18 cellular contexts compared by ENCODE assay signal in the genomic region with DNA sequence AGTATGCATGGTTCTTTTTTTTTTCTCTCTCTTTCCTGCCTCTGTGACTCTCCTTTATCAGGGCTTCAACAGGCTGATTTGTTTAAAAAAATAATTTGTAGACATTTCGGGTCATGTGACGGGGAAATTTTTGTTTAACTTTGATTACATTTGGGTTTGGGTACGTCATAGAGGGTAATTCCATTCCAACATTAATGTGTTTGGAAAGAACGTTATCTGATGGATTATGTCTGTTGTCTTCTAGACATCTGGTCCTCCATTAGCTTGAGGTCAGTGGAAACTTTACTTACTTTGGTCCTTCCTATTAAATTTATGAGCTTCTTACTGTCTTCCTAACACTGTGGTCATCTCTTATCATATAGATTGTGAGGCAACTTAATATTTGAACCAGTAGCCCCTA.
DNase-seq lines count a peak whose midpoint lies in the region; ATAC-seq and TF ChIP-seq lines count a peak whose summit lies in the region.
"Had no signal": no experiment of that assay in that cellular context is flagged by ENCODE, and none has a peak within 500 bp of the region (broad histone marks: within the 10 kb centered on the region; RNA-seq: fewer than 3 reads in every experiment).

No MANE protein-coding gene starts in this region.

- H2BK12ac ChIP-seq in mesenchymal stem cell (ENCODE audit: low read length in 2 of 2) = no peak overlapping the region

- H3K4me2 ChIP-seq in mesenchymal stem cell (ENCODE audit: low read length, poor library complexity, severe bottlenecking) = no peak overlapping the region

- H3K27ac ChIP-seq in CD4-positive, alpha-beta memory T cell (ENCODE audit: low read depth, low read length) = no peak overlapping the region
- no peak overlapping the region for H3K27ac ChIP-seq in HEK293 (ENCODE audit: extremely low read depth, low read depth, low read length)
- H3K27ac ChIP-seq in mesenchymal stem cell (ENCODE audit: low read length, poor library complexity, severe bottlenecking) = no peak overlapping the region
- H3K27ac ChIP-seq: SK-N-MC had no signal

- H2AK5ac ChIP-seq in mesenchymal stem cell (ENCODE audit: low read length, severe bottlenecking) = no peak overlapping the region

- H2BK120ac ChIP-seq in mesenchymal stem cell (ENCODE audit: low read depth, low read length) = no peak overlapping the region

- H4K8ac ChIP-seq in mesenchymal stem cell (ENCODE audit: low read length) = no peak overlapping the region

- no peak overlapping the region for H2AFZ ChIP-seq in mesenchymal stem cell (ENCODE audit: low read depth, low read length)

- no peak for DNase-seq in CD4-positive, alpha-beta memory T cell
- peak; percentile 77 for DNase-seq in mesenchymal stem cell
- no peak for DNase-seq in KBM-7
- no peak for DNase-seq in HAP-1 (ENCODE audit: low spot score in 2 of 2)
- DNase-seq in NCI-H1105 treated with DMSO at 0.1 percent for 48 hours (lab: John Stamatoyannopoulos, UW) = no peak
- DNase-seq: C1 segment of cervical spinal cord, DMS79 treated with DMSO at 0.1 percent for 48 hours, Karpas-422, MM.1S, NCI-H1092, NCI-H146, NCI-H2029 treated with DMSO at 0.1 percent for 48 hours, NCI-H2171, NCI-H446, Right ventricle myocardium superior had no signal

- H3K4me3 ChIP-seq in CD4-positive, alpha-beta memory T cell (ENCODE audit: low read length in 2 of 2) = no peak overlapping the region
- H3K4me3 ChIP-seq in HEK293 (ENCODE audit: low read depth, low read length) (no peak overlapping the region), mesenchymal stem cell (ENCODE audit: insufficient read depth in 1 of 2, low read depth in 1 of 2, low read length in 2 of 2) (no peak overlapping the region), HAP-1 (no peak overlapping the region)
- H3K4me3 ChIP-seq: SK-N-MC had no signal

- intact Hi-C loops in CD4-positive, alpha-beta memory T cell (cut with micrococcal nuclease) = loop anchor here (5.0 kb wide), 1 partner anchor 529 kb away; no protein-coding TSS in a partner anchor

- peaks cover 2% of the 10 kb centered on the region for H3K79me1 ChIP-seq in mesenchymal stem cell (replicated peaks; ENCODE audit: low read length, poor library complexity, severe bottlenecking)

- no peaks in the 10 kb centered on the region for H3K9me3 Mint-ChIP-seq in CD4-positive, alpha-beta memory T cell
- no peaks in the 10 kb centered on the region for H3K9me3 Mint-ChIP-seq in activated T-helper 17 cell treated with anti-CD3 and anti-CD28 coated beads, Interleukin-2, amount 50 U/mL, for 72 hours

- no peak overlapping the region for H3K4ac ChIP-seq in mesenchymal stem cell (ENCODE audit: low read depth in 1 of 2, low read length in 2 of 2)

- H3K9ac ChIP-seq in mesenchymal stem cell (ENCODE audit: low read length) = no peak overlapping the region

- WGBS in mesenchymal stem cell = 81% methylated on average over 4 of the region's 4 CpGs

- peak overlapping the region in 4 of 7 donors; percentile 3 to 47 (median 10) for H3K27ac Mint-ChIP-seq in CD4-positive, alpha-beta memory T cell
- peak overlapping the region; percentile 64 for H3K27ac Mint-ChIP-seq in activated T-helper 17 cell treated with anti-CD3 and anti-CD28 coated beads, Interleukin-2, amount 50 U/mL, for 72 hours

- CTCF ChIA-PET in CD4-positive, alpha-beta memory T cell (lab: Charles Lee; ENCODE audit: partially characterized antibody) = interaction anchor here (1.1 kb wide), 1 partner anchor 11 kb away, joined by 6 read pairs; no protein-coding TSS in a partner anchor
- CTCF ChIA-PET in HEK293 (lab: Yijun Ruan, JAX) = no interaction called here

- in situ Hi-C loops in KBM-7 (cut with MboI; ENCODE audit: low pct_unique_long_range_greater_than_20kb, low sequenced_read_pairs) (no loop called here), HAP-1 (cut with MboI; ENCODE audit: low sequenced_read_pairs) (loop anchor here (25.0 kb wide), 1 partner anchor 524 kb away; no protein-coding TSS in a partner anchor)

- no peaks in the 10 kb centered on the region for H3K9me3 ChIP-seq in CD4-positive, alpha-beta memory T cell (ENCODE audit: control insufficient read depth in 1 of 2, low read length in 2 of 2)
- H3K9me3 ChIP-seq in HEK293 (ENCODE audit: control insufficient read depth, insufficient read depth, low read depth, low read length) = no peaks in the 10 kb centered on the region
- H3K9me3 ChIP-seq in mesenchymal stem cell (ENCODE audit: control insufficient read depth, low read length) = no peaks in the 10 kb centered on the region
- H3K9me3 ChIP-seq in HAP-1 = no peaks in the 10 kb centered on the region

- TF ChIP-seq CTCF in HEK293 (tag by site-specific recombination; IDR thresholded peaks at IDR 0.05) = no peak

- H3K36me3 ChIP-seq in CD4-positive, alpha-beta memory T cell (ENCODE audit: insufficient read depth, low read length) = no peaks in the 10 kb centered on the region
- H3K36me3 ChIP-seq in HEK293 (ENCODE audit: control insufficient read depth in 2 of 2, insufficient read depth in 1 of 2, low read length in 2 of 2) (peaks cover 0 to 5% of the 10 kb centered on the region in 2 experiments; a peak in 1 of 3 replicates), mesenchymal stem cell (ENCODE audit: control insufficient read depth in 1 of 2, insufficient read depth in 2 of 2, low read depth in 1 of 2, low read length in 2 of 2) (peaks cover 0 to 26% of the 10 kb centered on the region in 2 experiments), HAP-1 (replicated peaks) (peaks cover 2% of the 10 kb centered on the region; the same call in 1 of the 2 replicates)

- no peak overlapping the region for H3K23ac ChIP-seq in mesenchymal stem cell (ENCODE audit: low read length in 2 of 2)

- H3K4me3 Mint-ChIP-seq in CD4-positive, alpha-beta memory T cell = peak overlapping the region in 1 of 8 donors; percentile 53
- H3K4me3 Mint-ChIP-seq in activated T-helper 17 cell treated with anti-CD3 and anti-CD28 coated beads, Interleukin-2, amount 50 U/mL, for 72 hours = no peak overlapping the region

- POLR2A ChIA-PET in CD4-positive, alpha-beta memory T cell (lab: Charles Lee; ENCODE audit: partially characterized antibody) = interaction anchor here (1.6 kb wide), 1 partner anchor 81 kb away, joined by 5 read pairs; a partner anchor contains a TSS
- POLR2A ChIA-PET in HEK293 (lab: Yijun Ruan, JAX) = interaction anchor here (0.6 kb wide), 1 partner anchor 454 kb away, joined by 3 read pairs; no protein-coding TSS in a partner anchor

- H3K4me1 Mint-ChIP-seq in CD4-positive, alpha-beta memory T cell = peaks cover 45 to 74% (median 59%) of the 10 kb centered on the region in 4 donors
- peaks cover 23% of the 10 kb centered on the region for H3K4me1 Mint-ChIP-seq in activated T-helper 17 cell treated with anti-CD3 and anti-CD28 coated beads, Interleukin-2, amount 50 U/mL, for 72 hours

- H3K36me3 Mint-ChIP-seq in CD4-positive, alpha-beta memory T cell = peaks cover 61 to 63% of the 10 kb centered on the region in 2 donors
- peaks cover 82% of the 10 kb centered on the region for H3K36me3 Mint-ChIP-seq in activated T-helper 17 cell treated with anti-CD3 and anti-CD28 coated beads, Interleukin-2, amount 50 U/mL, for 72 hours (ENCODE audit: low read depth)

- no peaks in the 10 kb centered on the region for H3K27me3 Mint-ChIP-seq in CD4-positive, alpha-beta memory T cell
- no peaks in the 10 kb centered on the region for H3K27me3 Mint-ChIP-seq in activated T-helper 17 cell treated with anti-CD3 and anti-CD28 coated beads, Interleukin-2, amount 50 U/mL, for 72 hours

- H2BK15ac ChIP-seq in mesenchymal stem cell (ENCODE audit: low read depth, poor library complexity, severe bottlenecking) = no peak overlapping the region

- H3K14ac ChIP-seq in mesenchymal stem cell (ENCODE audit: low read length in 2 of 2) = no peak overlapping the region

- no peak overlapping the region for H2BK5ac ChIP-seq in mesenchymal stem cell (ENCODE audit: low read depth, low read length, poor library complexity, severe bottlenecking)

- peaks cover 27% of the 10 kb centered on the region for H3K4me1 ChIP-seq in CD4-positive, alpha-beta memory T cell (ENCODE audit: insufficient read depth, low read length)
- H3K4me1 ChIP-seq in HEK293 (ENCODE audit: control insufficient read depth, insufficient read depth, low read length) (no peaks in the 10 kb centered on the region), mesenchymal stem cell (ENCODE audit: control insufficient read depth, insufficient read depth, low read depth, low read length) (no peaks in the 10 kb centered on the region), HAP-1 (peaks cover 41% of the 10 kb centered on the region)

- H3K27me3 ChIP-seq in CD4-positive, alpha-beta memory T cell (ENCODE audit: insufficient read depth, low read length) = no peaks in the 10 kb centered on the region
- H3K27me3 ChIP-seq in mesenchymal stem cell (ENCODE audit: control insufficient read depth in 1 of 2, insufficient read depth in 1 of 2, low read length in 2 of 2) (no peaks in the 10 kb centered on the region), HAP-1 (ENCODE audit: low read depth) (no peaks in the 10 kb centered on the region)

- H4K91ac ChIP-seq in mesenchymal stem cell (ENCODE audit: low read length) = no peak overlapping the region

- H3K18ac ChIP-seq in mesenchymal stem cell (ENCODE audit: low read depth in 1 of 2, low read length in 2 of 2) = no peak overlapping the region

- ATAC-seq in activated T-helper 17 cell treated with anti-CD3 and anti-CD28 coated beads, Interleukin-2, amount 50 U/mL, for 72 hours (replicated peaks) = no peak

TF ChIP-seq in HEK293, 187 proteins besides CTCF, POLR2A, EP300 and RAD21:
- TF ChIP-seq ZFHX2 (tag by site-specific recombination; conservative IDR thresholded peaks at IDR 0.05) (no peak), ZNF133 (tag by site-specific recombination; IDR thresholded peaks at IDR 0.05) (peak; percentile 61; the same call in 1 of the 2 replicates)
